Comparison of ENCODE assay signal across 8 cellular contexts in the genomic region with DNA sequence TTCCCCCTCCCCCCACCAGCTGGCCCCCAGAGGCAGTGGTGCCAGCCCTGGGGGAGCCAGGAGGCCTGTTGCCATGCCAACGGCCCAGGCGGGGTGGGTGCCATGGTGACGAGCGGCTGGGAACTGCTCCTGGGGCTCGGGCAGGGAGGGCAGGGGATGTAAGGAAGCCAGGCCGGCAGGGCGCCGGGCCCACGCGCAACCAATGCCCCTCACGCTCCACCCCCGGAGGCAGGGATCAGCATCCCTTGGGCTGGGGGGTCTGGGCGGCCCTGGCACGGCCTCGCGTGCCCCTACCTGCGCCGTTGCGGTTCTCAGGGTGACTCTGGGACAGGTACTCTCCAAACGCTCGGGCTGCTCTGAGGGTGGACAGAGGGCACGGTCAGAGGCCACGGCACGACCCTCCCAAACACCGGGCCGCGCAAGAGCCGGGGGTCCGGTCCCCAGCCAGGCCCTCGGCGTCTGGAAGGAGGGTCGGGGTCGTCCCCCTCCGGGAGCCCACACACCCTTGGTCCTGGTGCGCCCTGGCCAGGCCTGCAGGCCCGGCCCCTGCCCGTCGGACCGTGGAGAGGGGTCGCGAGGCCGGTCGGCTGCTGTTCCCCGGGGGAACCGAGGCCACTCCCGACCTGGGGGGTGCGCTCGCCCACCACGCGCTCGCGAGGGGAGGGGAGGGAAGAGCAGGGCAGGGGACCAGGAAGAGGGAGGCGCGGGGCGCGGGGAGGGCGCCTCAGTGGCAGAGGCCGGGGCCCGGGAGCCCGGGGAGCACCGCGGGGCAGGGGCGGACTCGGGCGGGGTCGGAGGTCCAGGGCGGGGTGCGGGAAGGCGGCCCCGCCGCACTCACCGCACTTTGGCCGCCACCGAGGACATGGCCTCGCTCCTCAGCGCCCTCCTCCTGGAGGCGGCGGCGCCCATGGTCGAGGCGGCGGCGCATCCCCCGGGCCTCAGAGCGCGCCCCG. TPM values are rescaled to one million over a fixed set of nuclear protein-coding genes. Genes with fewer than 3 reads are reported as not detected.
DNase-seq lines count a peak whose midpoint lies in the region; ATAC-seq and TF ChIP-seq lines count a peak whose summit lies in the region.

No MANE protein-coding gene starts in this region.

- intact Hi-C loops in A673 (cut with micrococcal nuclease; ENCODE audit: unreplicated experiment) = no loop called here
- intact Hi-C loops in heart right ventricle (cut with DNase I) = loop anchor here in 2 of 10 donors (5.0 to 10.0 kb wide), 2 partner anchors 36 to 146 kb away; a partner anchor contains a TSS
- intact Hi-C loops in prostate gland (cut with DNase I) = no loop called here

- ATAC-seq in GM18505 (IDR thresholded peaks at IDR 0.05; ENCODE audit: unreplicated experiment) (peak; percentile 4), HG03469 (IDR thresholded peaks at IDR 0.05; ENCODE audit: unreplicated experiment) (peak; percentile 3), heart right ventricle (peak in 1 of 8 donors; percentile 1)
- ATAC-seq in activated naive CD4-positive, alpha-beta T cell treated with anti-CD3 and anti-CD28 coated beads, Interleukin-2, amount 50 U/mL, for 72 hours = peak; percentile 17 to 26

- H3K4me3 ChIP-seq in A673 (ENCODE audit: low read depth, low read length, poor library complexity, severe bottlenecking) = peak overlapping the region; percentile 80
- peak overlapping the region; percentile 45 to 81 (median 68) for H3K4me3 ChIP-seq in heart right ventricle
- peak overlapping the region; percentile 50 to 76 for H3K4me3 ChIP-seq in prostate gland

- CTCF ChIA-PET in A673 (lab: Charles Lee) = no interaction called here

- TF ChIP-seq CTCF in A673 (conservative IDR thresholded peaks at IDR 0.05; ENCODE audit: low read depth, low read length) (no peak), heart right ventricle (IDR thresholded peaks at IDR 0.05) (no peak), prostate gland (IDR thresholded peaks at IDR 0.05) (no peak)

- no peaks in the 10 kb centered on the region for H3K9me3 Mint-ChIP-seq in activated naive CD4-positive, alpha-beta T cell treated with anti-CD3 and anti-CD28 coated beads, Interleukin-2, amount 50 U/mL, for 72 hours

- no peaks in the 10 kb centered on the region for H3K36me3 Mint-ChIP-seq in activated naive CD4-positive, alpha-beta T cell treated with anti-CD3 and anti-CD28 coated beads, Interleukin-2, amount 50 U/mL, for 72 hours

- H3K9me3 ChIP-seq in A673 (ENCODE audit: low read depth, low read length, poor library complexity, severe bottlenecking) (no peaks in the 10 kb centered on the region), heart right ventricle (no peaks in the 10 kb centered on the region), prostate gland (no peaks in the 10 kb centered on the region)

- H3K27ac Mint-ChIP-seq in activated naive CD4-positive, alpha-beta T cell treated with anti-CD3 and anti-CD28 coated beads, Interleukin-2, amount 50 U/mL, for 72 hours = no peak overlapping the region

- DNase-seq in A673 (ENCODE audit: low spot score) = peak; percentile 46
- DNase-seq in activated naive CD4-positive, alpha-beta T cell treated with anti-CD3 and anti-CD28 coated beads, Interleukin-2, amount 50 U/mL, for 72 hours (ENCODE audit: low spot score in 2 of 2) = no peak
- DNase-seq in heart right ventricle = peak in 1 of 2 donors; percentile 12
- DNase-seq in prostate gland (ENCODE audit: low spot score) = no peak
- DNase-seq in NCI-H2029 (lab: John Stamatoyannopoulos, UW) = no peak
- DNase-seq in stimulated activated CD4-positive, alpha-beta T cell treated with anti-CD3 and anti-CD28 coated beads, Interleukin-4, amount 100 ng/mL, for 24 hours = no peak

- no peak for TF ChIP-seq POLR2A in GM18505 (IDR thresholded peaks at IDR 0.05; ENCODE audit: borderline replicate concordance, extremely low read depth, insufficient read depth, insufficient read length)
- TF ChIP-seq POLR2A in prostate gland (IDR thresholded peaks at IDR 0.05) = no peak

- H3K27ac ChIP-seq in A673 (ENCODE audit: low read depth, low read length, poor library complexity, severe bottlenecking) (peak overlapping the region; percentile 79), heart right ventricle (peak overlapping the region in 9 of 10 donors; percentile 26 to 89 (median 65)), prostate gland (peak overlapping the region; percentile 68 to 69)

- H3K27me3 ChIP-seq in A673 (replicated peaks; ENCODE audit: insufficient read depth, low read depth, low read length, poor library complexity) (no peaks in the 10 kb centered on the region), heart right ventricle (peaks cover 0 to 14% (median 0%) of the 10 kb centered on the region in 7 donors), prostate gland (replicated peaks; ENCODE audit: insufficient read depth) (no peaks in the 10 kb centered on the region)

- H3K36me3 ChIP-seq in A673 (ENCODE audit: insufficient read depth, low read length, poor library complexity, severe bottlenecking) = no peaks in the 10 kb centered on the region
- H3K36me3 ChIP-seq in heart right ventricle = peaks cover 0 to 24% (median 0%) of the 10 kb centered on the region in 9 donors
- no peaks in the 10 kb centered on the region for H3K36me3 ChIP-seq in prostate gland

- POLR2A ChIA-PET in A673 (lab: Charles Lee; ENCODE audit: low non-redundant PET) = no interaction called here

- BruUV-seq in A673 (replicated peaks; lab: Mats Ljungman, UMichigan) = no TSS peak

- peaks cover 20% of the 10 kb centered on the region for H3K4me1 ChIP-seq in A673 (ENCODE audit: insufficient read depth, low read length, poor library complexity, severe bottlenecking)
- H3K4me1 ChIP-seq in heart right ventricle = peaks cover 19 to 46% (median 30%) of the 10 kb centered on the region in 9 donors
- peaks cover 12% of the 10 kb centered on the region for H3K4me1 ChIP-seq in prostate gland (replicated peaks)

- WGBS in heart right ventricle, 2 donors = 21 to 31% methylated on average over 60 to 87 of the region's 87 CpGs
- 5% methylated on average over 33 of the region's 87 CpGs for WGBS in prostate gland

RNA-seq across cellular contexts. Expression of a gene that starts 0.7 kb away (rescaled TPM):
- 52.7 and 54.9 TPM in 2 replicates for total RNA-seq in A673 (2021)
- total RNA-seq in activated naive CD4-positive, alpha-beta T cell treated with anti-CD3 and anti-CD28 coated beads, Interleukin-2, amount 50 U/mL, for 72 hours = 10 to 100 TPM; 12.0 to 61.3 TPM
- total RNA-seq in heart right ventricle = 10 to 100 TPM in 4 of 10 donors, 1 to 10 TPM in 6; 5.3 to 17.0 (median 9.0) TPM
- 10 to 100 TPM; 18.3 to 29.3 TPM for polyA plus RNA-seq in heart right ventricle
- total RNA-seq in prostate gland = 100 to 1,000 TPM in 1 of 2 donors, 10 to 100 TPM in 1; 42.4 to 128 TPM

RNA-seq across cellular contexts. Expression of a gene that starts 17.3 kb away (rescaled TPM):
- total RNA-seq in A673 (2021) (not detected in 2 replicates), heart right ventricle (not detected), prostate gland (1 to 10 TPM; 1.8 TPM)
- total RNA-seq in activated naive CD4-positive, alpha-beta T cell treated with anti-CD3 and anti-CD28 coated beads, Interleukin-2, amount 50 U/mL, for 72 hours = not detected
- under 1 TPM; 0.03 to 0.15 TPM for polyA plus RNA-seq in heart right ventricle

RNA-seq across cellular contexts. Expression of a gene that starts 35.3 kb away (rescaled TPM):
- total RNA-seq in A673 (2021) = 0.28 and 0.79 TPM in 2 replicates
- 1 to 10 TPM in 1 of 2 donors, not detected in 1; 1.5 TPM for total RNA-seq in activated naive CD4-positive, alpha-beta T cell treated with anti-CD3 and anti-CD28 coated beads, Interleukin-2, amount 50 U/mL, for 72 hours
- total RNA-seq in heart right ventricle = 1 to 10 TPM; 2.5 to 5.3 (median 3.0) TPM
- 10 to 100 TPM in 1 of 2 donors, under 1 TPM in 1; 0.62 to 10.6 TPM for polyA plus RNA-seq in heart right ventricle
- 10 to 100 TPM in 1 of 2 donors, 1 to 10 TPM in 1; 7.5 to 17.1 TPM for total RNA-seq in prostate gland

RNA-seq across cellular contexts. Expression of a gene that starts 35.5 kb away (rescaled TPM):
- total RNA-seq in A673 (2021) = 6.3 and 9.4 TPM in 2 replicates
- total RNA-seq in activated naive CD4-positive, alpha-beta T cell treated with anti-CD3 and anti-CD28 coated beads, Interleukin-2, amount 50 U/mL, for 72 hours = 10 to 100 TPM in 1 of 2 donors, 1 to 10 TPM in 1; 7.9 to 14.8 TPM
- 10 to 100 TPM in 3 of 10 donors, 1 to 10 TPM in 7; 7.8 to 14.0 (median 9.2) TPM for total RNA-seq in heart right ventricle
- polyA plus RNA-seq in heart right ventricle = 10 to 100 TPM in 1 of 2 donors, 1 to 10 TPM in 1; 5.8 to 33.0 TPM
- 10 to 100 TPM; 32.6 to 44.8 TPM for total RNA-seq in prostate gland
